In genomic region chr6:42879372-42880239, GRCh38 we compare ENCODE assay signal across 1 cellular context.
TF ChIP-seq lines count a peak whose summit lies in the region.

TSS of gene RPL7L1 (plus strand) at chr6:42879616. CDS start at chr6:42879911, 295 bp downstream.

TF ChIP-seq in WTC11, 78 proteins besides CTCF, POLR2A, EP300 and RAD21 (continued from another document):
- TF ChIP-seq ZNF281 (CRISPR knock-in tag; IDR thresholded peaks at IDR 0.05) (no peak), AFF4 (CRISPR knock-in tag; IDR thresholded peaks at IDR 0.05; ENCODE audit: borderline replicate concordance) (no peak), ZBTB21 (CRISPR knock-in tag; IDR thresholded peaks at IDR 0.05; ENCODE audit: borderline replicate concordance) (no peak), OVOL2 (CRISPR knock-in tag; IDR thresholded peaks at IDR 0.05; ENCODE audit: borderline replicate concordance) (no peak), PRRX2 (CRISPR knock-in tag; IDR thresholded peaks at IDR 0.05) (no peak), ZNF232 (CRISPR knock-in tag; IDR thresholded peaks at IDR 0.05) (no peak), TEAD4 (CRISPR knock-in tag; IDR thresholded peaks at IDR 0.05) (no peak), GRHL2 (CRISPR knock-in tag; IDR thresholded peaks at IDR 0.05; ENCODE audit: insufficient replicate concordance, severe bottlenecking) (no peak), RELA (CRISPR knock-in tag; IDR thresholded peaks at IDR 0.05; ENCODE audit: borderline replicate concordance) (no peak), NFATC4 (CRISPR knock-in tag; IDR thresholded peaks at IDR 0.05) (no peak), CREB1 (CRISPR knock-in tag; IDR thresholded peaks at IDR 0.05) (no peak), ATF6 (CRISPR knock-in tag; IDR thresholded peaks at IDR 0.05) (no peak), ZNF416 (CRISPR knock-in tag; IDR thresholded peaks at IDR 0.05) (0 out of 2 replicates have a peak, but pooled peaks have one; percentile 32), E2F1 (CRISPR knock-in tag; IDR thresholded peaks at IDR 0.05) (no peak), ZNF671 (CRISPR knock-in tag; IDR thresholded peaks at IDR 0.05) (no peak), MAX (CRISPR knock-in tag; IDR thresholded peaks at IDR 0.05) (peak; percentile 92), RORB (CRISPR knock-in tag; IDR thresholded peaks at IDR 0.05) (no peak), JUN (CRISPR knock-in tag; IDR thresholded peaks at IDR 0.05) (0 out of 2 replicates have a peak, but pooled peaks have one; percentile 36), NFE2L1 (CRISPR knock-in tag; IDR thresholded peaks at IDR 0.05) (peak; percentile 39; the same call in 1 of the 2 replicates), SMAD4 (CRISPR knock-in tag; IDR thresholded peaks at IDR 0.05) (peak; percentile 54; the same call in 1 of the 2 replicates), USF2 (CRISPR knock-in tag; IDR thresholded peaks at IDR 0.05) (peak; percentile 65; the same call in 1 of the 2 replicates), CBFB (CRISPR knock-in tag; IDR thresholded peaks at IDR 0.05; ENCODE audit: low read depth) (no peak), EMX1 (CRISPR knock-in tag; IDR thresholded peaks at IDR 0.05) (no peak), STAT6 (CRISPR knock-in tag; conservative IDR thresholded peaks at IDR 0.05; ENCODE audit: low read depth) (no peak), TEAD1 (CRISPR knock-in tag; IDR thresholded peaks at IDR 0.05) (0 out of 2 replicates have a peak, but pooled peaks have one; percentile 3), TCF7 (CRISPR knock-in tag; IDR thresholded peaks at IDR 0.05; ENCODE audit: low read depth) (no peak), ZNF317 (CRISPR knock-in tag; IDR thresholded peaks at IDR 0.05; ENCODE audit: borderline replicate concordance, low read depth) (no peak), NR3C1 (CRISPR knock-in tag; conservative IDR thresholded peaks at IDR 0.05; ENCODE audit: low read depth) (no peak), GTF2I (CRISPR knock-in tag; conservative IDR thresholded peaks at IDR 0.05) (no peak), PREB (CRISPR knock-in tag; IDR thresholded peaks at IDR 0.05; ENCODE audit: borderline replicate concordance) (no peak)
